ENCODE assay signal across 8 cellular contexts in the genomic region with DNA sequence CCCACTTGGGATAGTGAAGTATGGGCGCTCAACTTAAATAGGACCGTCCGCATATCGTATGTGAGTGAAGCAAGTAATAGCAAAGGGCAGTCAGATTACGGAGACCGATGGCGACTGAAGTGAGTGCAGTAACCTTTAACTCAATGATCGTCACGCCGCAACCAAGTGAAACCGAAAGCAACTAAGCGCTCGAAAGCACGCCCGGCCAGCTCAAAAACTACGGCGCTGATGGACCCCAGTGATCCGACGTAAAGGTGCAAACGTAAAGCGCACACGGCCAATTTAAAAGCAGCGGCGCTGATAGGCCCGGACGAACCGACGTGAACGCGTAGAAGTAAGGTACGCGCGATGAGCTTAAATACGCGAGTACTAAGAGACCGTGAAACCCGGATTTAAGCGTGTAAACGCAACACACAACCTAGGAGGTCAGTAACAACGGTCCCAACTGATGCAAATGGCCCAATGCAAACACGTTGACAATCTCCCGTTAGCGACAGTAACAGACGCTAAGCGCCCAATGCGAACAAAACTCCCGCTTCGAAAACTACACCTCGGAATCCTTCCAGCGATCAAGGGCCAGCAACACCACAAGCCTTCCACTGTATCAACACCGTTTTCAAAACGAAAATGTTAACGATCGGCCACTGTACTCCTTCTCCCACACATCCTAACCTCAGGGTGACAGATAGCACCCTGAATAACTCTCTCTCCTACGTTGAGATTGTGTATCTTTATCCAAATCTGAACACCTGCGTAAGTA. TPM values are rescaled to one million over a fixed set of nuclear protein-coding genes. Genes with fewer than 3 reads are reported as not detected.
DNase-seq lines count a peak whose midpoint lies in the region; ATAC-seq and TF ChIP-seq lines count a peak whose summit lies in the region.

No MANE protein-coding gene starts in this region.

- H3K27ac Mint-ChIP-seq in T-helper 17 cell: peak overlapping the region; percentile 94

- TF ChIP-seq CTCF in GM06990 (IDR thresholded peaks at IDR 0.05; ENCODE audit: insufficient read depth, low read length, poor library complexity, severe bottlenecking): no peak
- peak in 1 of 3 experiments; percentile 7 for TF ChIP-seq CTCF in vagina (IDR thresholded peaks at IDR 0.05)

- peak overlapping the region; percentile 81 for H3K4me3 Mint-ChIP-seq in T-helper 17 cell

- H3K4me3 ChIP-seq in GM06990 (replicated peaks; ENCODE audit: low read depth, low read length) (peak overlapping the region; percentile 63), vagina (peak overlapping the region; percentile 52 to 57)

- peak in 1 of 2 donors; percentile 97 for TF ChIP-seq POLR2A in vagina (IDR thresholded peaks at IDR 0.05)

- no peaks in the 10 kb centered on the region for H3K36me3 Mint-ChIP-seq in T-helper 17 cell (ENCODE audit: low read depth)

- ATAC-seq in HG02759 (IDR thresholded peaks at IDR 0.05; ENCODE audit: unreplicated experiment) (peak; percentile 76), T-helper 17 cell (peak; percentile 85)

- H3K27me3 ChIP-seq in GM06990 (replicated peaks; ENCODE audit: control insufficient read depth, insufficient read depth, low read length) (no peaks in the 10 kb centered on the region), vagina (no peaks in the 10 kb centered on the region)

- peak overlapping the region; percentile 87 for H3K27ac ChIP-seq in vagina

- H3K9me3 ChIP-seq in T-helper 17 cell (ENCODE audit: control insufficient read depth, low read length, poor library complexity, severe bottlenecking) (no peaks in the 10 kb centered on the region), vagina (no peaks in the 10 kb centered on the region)

- DNase-seq in GM06990 (ENCODE audit: extremely low read depth, insufficient read length): peak; percentile 96
- peak; percentile 96 for DNase-seq in NCI-H1436 treated with DMSO at 0.1 percent for 48 hours (lab: John Stamatoyannopoulos, UW)
- DNase-seq in T-helper 17 cell: peak; percentile 75 to 85 (median 82)
- peak in 55 of 58 donors; percentile 51 to 98 (median 85) for DNase-seq in anterior cingulate cortex (lab: John Stamatoyannopoulos, UW)
- peak; percentile 73 for DNase-seq in hepatic stellate cell (ENCODE audit: low spot score)
- DNase-seq in putamen (ENCODE audit: low spot score): peak; percentile 92
- DNase-seq in vagina (ENCODE audit: extremely low spot score in 2 of 2): peak in 1 of 2 donors; percentile 98

- H3K36me3 ChIP-seq in GM06990 (ENCODE audit: control insufficient read depth, insufficient read depth, low read length): no peaks in the 10 kb centered on the region
- H3K36me3 ChIP-seq in vagina: no peaks in the 10 kb centered on the region

- H3K27me3 Mint-ChIP-seq in T-helper 17 cell: no peaks in the 10 kb centered on the region

- H3K4me1 Mint-ChIP-seq in T-helper 17 cell: peaks cover 25% of the 10 kb centered on the region

- no peaks in the 10 kb centered on the region for H3K4me1 ChIP-seq in vagina

- intact Hi-C loops in vagina (cut with DNase I): no loop called here

RNA-seq across cellular contexts. Expression of gene ARL4D, which starts 37.9 kb away (rescaled TPM):
- total RNA-seq in T-helper 17 cell (1 to 10 TPM; 1.1 to 2.0 TPM), vagina (35.6 TPM)

Comparison
In these comparisons a context has a peak if more than half of its experiments do, and no peak if none do; other contexts are left out.
1. RNA of gene ARL4D, which starts 37.9 kb away (total RNA-seq): 35.6 TPM in vagina (single experiment); 1.1 to 2.0 TPM in T-helper 17 cell; every median in the first group is over 10 times any median in the second.